8 cellular contexts compared by ENCODE assay signal in genomic region chr12:72141381-72141780, GRCh38.
A peak's percentile ranks its signal among the peaks of the same experiment; 100 is the strongest.
DNase-seq lines count a peak whose midpoint lies in the region; ATAC-seq, FAIRE-seq and TF ChIP-seq lines count a peak whose summit lies in the region.

No MANE protein-coding gene starts in this region.

- TF ChIP-seq CTCF in chondrocyte (IDR thresholded peaks at IDR 0.05) (peak; percentile 63), prostate gland (IDR thresholded peaks at IDR 0.05) (no peak)

- H3K27me3 ChIP-seq in prostate gland (replicated peaks; ENCODE audit: insufficient read depth): no peaks in the 10 kb centered on the region

- no peaks in the 10 kb centered on the region for H3K9me3 Mint-ChIP-seq in chondrocyte (ENCODE audit: low read depth)

- ATAC-seq in GM21576 (IDR thresholded peaks at IDR 0.05; ENCODE audit: unreplicated experiment) (peak; percentile 96), sciatic nerve (no peak)

- no peaks in the 10 kb centered on the region for H3K4me1 ChIP-seq in prostate gland (replicated peaks)

- no peaks in the 10 kb centered on the region for H3K36me3 Mint-ChIP-seq in chondrocyte (ENCODE audit: low read depth)

- no peak overlapping the region for H3K4me3 ChIP-seq in prostate gland

- no peak overlapping the region for H3K27ac ChIP-seq in prostate gland

- H3K4me3 Mint-ChIP-seq in chondrocyte (ENCODE audit: unreplicated experiment): no peak overlapping the region

- no peaks in the 10 kb centered on the region for H3K36me3 ChIP-seq in prostate gland

- peak; percentile 5 for FAIRE-seq in GM12891 (lab: Jason Lieb, UNC)

- H3K27me3 Mint-ChIP-seq in chondrocyte (ENCODE audit: low read depth): peaks cover 11% of the 10 kb centered on the region

- DNase-seq in GM12891 (ENCODE audit: insufficient read length, low spot score): peak; percentile 5
- DNase-seq in HT-29 (ENCODE audit: low spot score): peak; percentile 42
- no peak for DNase-seq in chondrocyte (ENCODE audit: low spot score)
- no peak for DNase-seq in sciatic nerve (ENCODE audit: low spot score)
- DNase-seq in prostate gland (ENCODE audit: low spot score): no peak
- DNase-seq in MV-4-11 (lab: John Stamatoyannopoulos, UW): no peak
- DNase-seq in stimulated activated CD4-positive, alpha-beta T cell treated with anti-CD3 and anti-CD28 coated beads, Interleukin-2, amount 100 ng/mL, for 48 hours: no peak

- H3K9me3 ChIP-seq in prostate gland: no peaks in the 10 kb centered on the region

- intact Hi-C loops in sciatic nerve (cut with DNase I): no loop called here
- intact Hi-C loops in prostate gland (cut with DNase I): no loop called here

- WGBS in prostate gland: 60% methylated on average over 2 of the region's 2 CpGs

- H3K27ac Mint-ChIP-seq in chondrocyte (ENCODE audit: unreplicated experiment): no peak overlapping the region

- no peak for TF ChIP-seq POLR2A in GM12891 (IDR thresholded peaks at IDR 0.05; ENCODE audit: low read depth, low read length)
- TF ChIP-seq POLR2A in prostate gland (IDR thresholded peaks at IDR 0.05): no peak

- H3K4me1 Mint-ChIP-seq in chondrocyte (ENCODE audit: low read depth): no peaks in the 10 kb centered on the region

TF ChIP-seq in GM12891, 5 proteins besides CTCF, POLR2A, EP300 and RAD21:
- TF ChIP-seq PAX5 (IDR thresholded peaks at IDR 0.05; ENCODE audit: insufficient read depth, low read length, severe bottlenecking) (no peak), TAF1 (IDR thresholded peaks at IDR 0.05; ENCODE audit: low read depth, low read length) (no peak), POU2F2 (IDR thresholded peaks at IDR 0.05; ENCODE audit: low read depth, low read length) (no peak), POLR2AphosphoS5 (IDR thresholded peaks at IDR 0.05; ENCODE audit: low read depth, low read length) (no peak), SPI1 (IDR thresholded peaks at IDR 0.05; ENCODE audit: low read depth, low read length) (no peak)

Comparison
In these comparisons a context has a peak if more than half of its experiments do, and no peak if none do; other contexts are left out.
1. DNase-seq: peak in GM12891 (single experiment) and HT-29 (single experiment); none in chondrocyte (single experiment), sciatic nerve (single experiment), prostate gland (single experiment), MV-4-11 (single experiment) and stimulated activated CD4-positive, alpha-beta T cell treated with anti-CD3 and anti-CD28 coated beads, Interleukin-2, amount 100 ng/mL, for 48 hours (0 of 2).